ENCODE assay signal across 23 cellular contexts in genomic region chr2:150903461-150903860, GRCh38.
"Had no signal": no experiment of that assay in that cellular context is flagged by ENCODE, and none has a peak within 500 bp of the region (broad histone marks: within the 10 kb centered on the region; RNA-seq: fewer than 3 reads in every experiment).

No MANE protein-coding gene starts in this region.

- H3K4me1 ChIP-seq: gastrocnemius medialis, heart left ventricle, pancreas, right lobe of liver, tibial nerve, upper lobe of left lung, uterus had no signal

- H3K27ac ChIP-seq: gastrocnemius medialis, heart left ventricle, hepatocyte, neutrophil, pancreas, right lobe of liver, thoracic aorta, tibial nerve, upper lobe of left lung, uterus had no signal

- H3K4me3 ChIP-seq: gastrocnemius medialis, heart left ventricle, hepatocyte, lung, mucosa of descending colon, pancreas, right lobe of liver, thoracic aorta, tibial nerve, upper lobe of left lung, uterus had no signal

- H3K9me3 ChIP-seq: gastrocnemius medialis, mucosa of descending colon, neutrophil, pancreas, right lobe of liver, uterus had no signal

- H2AFZ ChIP-seq: hepatocyte had no signal

- ATAC-seq: effector memory CD8-positive, alpha-beta T cell; esophagus mucosa; gastrocnemius medialis; heart left ventricle; left lobe of liver; mucosa of descending colon; pancreas; right lobe of liver; stimulated activated naive B cell treated with anti-CD40 and anti-IgM and Interleukin-4, amounts not matched to agents 10 μg/mL and 1 μg/mL and 100 μg/mL, for 72 hours had no signal

- H3K79me2 ChIP-seq: hepatocyte had no signal

- DNase-seq: cortex of kidney; effector memory CD8-positive, alpha-beta T cell; gastrocnemius medialis; heart left ventricle; kidney; mucosa of descending colon; naive B cell; pancreas; retina; right lobe of liver; small intestine; stimulated activated CD4-positive, alpha-beta T cell treated with anti-CD3 and anti-CD28 coated beads, Interleukin-15, amount 100 ng/mL, for 24 hours; stimulated activated CD4-positive, alpha-beta T cell treated with anti-CD3 and anti-CD28 coated beads, Interleukin-2, amount 100 ng/mL, for 48 hours; stimulated activated naive B cell treated with anti-CD40 and anti-IgM and Interleukin-4, amounts not matched to agents 10 μg/mL and 1 μg/mL and 100 μg/mL, for 72 hours; upper lobe of left lung; uterus had no signal

- H3K4me2 ChIP-seq: hepatocyte had no signal

- H3K36me3 ChIP-seq: gastrocnemius medialis, heart left ventricle, neutrophil, pancreas, right lobe of liver, thoracic aorta, tibial nerve, upper lobe of left lung, uterus had no signal

- H3K27me3 ChIP-seq: gastrocnemius medialis, heart left ventricle, hepatocyte, neutrophil, pancreas, right lobe of liver, tibial nerve, upper lobe of left lung, uterus had no signal
